Comparison of ENCODE assay signal across 8 cellular contexts in genomic region chr18:13612111-13612997, GRCh38.
DNase-seq lines count a peak whose midpoint lies in the region; ATAC-seq and TF ChIP-seq lines count a peak whose summit lies in the region.

No MANE protein-coding gene starts in this region.

- ATAC-seq in GM19372 (IDR thresholded peaks at IDR 0.05; ENCODE audit: low read depth, unreplicated experiment) (peak; percentile 56), HG03469 (IDR thresholded peaks at IDR 0.05; ENCODE audit: unreplicated experiment) (peak; percentile 45)

- H2AFZ ChIP-seq in neuron (ENCODE audit: low read depth, low read length), result peak overlapping the region; percentile 46

- H3K36me3 ChIP-seq in neuron (ENCODE audit: insufficient read depth, low read length), result no peaks in the 10 kb centered on the region

- H3K4me1 ChIP-seq in neuron (ENCODE audit: insufficient read depth, low read length), result peaks cover 17% of the 10 kb centered on the region

- H3K9me3 ChIP-seq in neuron (ENCODE audit: low read length), result no peaks in the 10 kb centered on the region

- peak overlapping the region; percentile 81 to 99 (median 96) for H3K27ac ChIP-seq in dorsolateral prefrontal cortex
- H3K27ac ChIP-seq in temporal lobe (ENCODE audit: low read depth, low read length), result peak overlapping the region; percentile 98

- H3K27me3 ChIP-seq in dorsolateral prefrontal cortex (no peaks in the 10 kb centered on the region), neuron (ENCODE audit: insufficient read depth, low read length) (peaks cover 29% of the 10 kb centered on the region)

- DNase-seq in AG10803 (ENCODE audit: low read depth), result no peak
- peak; percentile 40 to 53 for DNase-seq in activated CD4-positive, alpha-beta T cell treated with anti-CD3 and anti-CD28 coated beads for 24 hours (ENCODE audit: low read depth in 2 of 2)
- DNase-seq in dorsolateral prefrontal cortex, result peak in 7 of 10 donors; percentile 72 to 85 (median 81)
- no peak for DNase-seq in cerebellar nuclear complex (lab: John Stamatoyannopoulos, UW)

- H3K4me3 ChIP-seq in AG10803 (ENCODE audit: low read length) (peak overlapping the region; percentile 42), dorsolateral prefrontal cortex (peak overlapping the region; percentile 39 to 78 (median 63)), neuron (ENCODE audit: low read length) (peak overlapping the region; percentile 29)

- TF ChIP-seq CTCF in AG10803 (conservative IDR thresholded peaks at IDR 0.05; ENCODE audit: low read length), result no peak
- TF ChIP-seq CTCF in dorsolateral prefrontal cortex (IDR thresholded peaks at IDR 0.05 in 54 of 56, conservative IDR thresholded peaks at IDR 0.05 in 2 of 56; ENCODE audit: low read depth in 1 of 56, partially characterized antibody in 56 of 56), result no peak

- intact Hi-C loops in dorsolateral prefrontal cortex (cut with DNase I), result loop anchor here in 1 of 2 donors (10.0 kb wide), 2 partner anchors 158 to 248 kb away; no protein-coding TSS in a partner anchor

Comparison
In these comparisons a context has a peak if more than half of its experiments do, and no peak if none do; other contexts are left out.
1. DNase-seq: peak in activated CD4-positive, alpha-beta T cell treated with anti-CD3 and anti-CD28 coated beads for 24 hours (2 of 2) and dorsolateral prefrontal cortex (7 of 10); none in AG10803 (single experiment) and cerebellar nuclear complex (0 of 2).
2. Peak in every context shown above with its lines, with median percentiles within 50 percentile points of each other: H3K4me3 ChIP-seq.